ENCODE assay signal across 9 cellular contexts in the genomic region with DNA sequence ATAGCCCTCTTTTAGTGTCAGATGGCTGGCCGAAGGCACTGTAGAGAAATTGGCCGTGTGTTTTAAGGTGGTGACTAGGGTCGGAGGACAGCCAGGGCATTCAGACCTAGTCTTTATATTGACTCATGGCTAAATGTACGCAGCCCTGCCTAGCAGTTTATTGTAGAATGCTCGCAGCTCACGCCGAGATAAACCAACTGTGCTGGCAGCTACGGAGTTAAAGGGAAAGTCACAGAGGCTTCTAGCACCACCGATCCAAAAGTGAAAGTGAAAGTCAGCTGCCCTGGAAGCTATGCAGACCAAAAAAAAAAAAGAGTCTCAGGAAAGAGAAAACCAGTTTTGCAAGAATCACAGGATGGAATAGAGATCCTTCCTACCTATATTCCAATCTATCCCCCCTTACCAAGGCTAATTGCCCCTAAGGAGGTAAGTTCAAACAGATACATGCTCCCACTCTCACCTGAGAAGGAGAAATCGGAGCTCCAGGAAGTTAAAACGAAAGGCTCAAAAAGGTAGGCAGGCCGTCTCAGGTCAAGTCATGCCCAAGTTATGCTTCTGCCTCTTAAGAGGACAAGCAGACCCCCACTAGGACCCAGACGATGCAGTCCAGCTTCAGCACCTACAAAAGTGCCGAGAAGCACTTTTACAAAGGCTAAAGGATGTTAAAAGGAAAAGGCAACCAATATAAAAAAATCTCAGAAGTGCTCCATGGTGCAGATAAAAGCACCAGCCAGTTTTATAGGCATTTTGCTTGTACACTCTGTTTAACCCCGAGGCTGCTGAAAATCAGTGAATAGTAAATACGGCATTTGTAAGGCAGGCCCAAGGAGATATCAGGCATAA. TPM values are rescaled to one million over a fixed set of nuclear protein-coding genes. Genes with fewer than 3 reads are reported as not detected.
DNase-seq lines count a peak whose midpoint lies in the region; ATAC-seq and TF ChIP-seq lines count a peak whose summit lies in the region.
"Had no signal": no experiment of that assay in that cellular context is flagged by ENCODE, and none has a peak within 500 bp of the region (broad histone marks: within the 10 kb centered on the region; RNA-seq: fewer than 3 reads in every experiment).

No MANE protein-coding gene starts in this region.

- no peak overlapping the region for H3K4ac ChIP-seq in trophoblast cell (ENCODE audit: low read depth, low read length)

- H3F3A ChIP-seq in GM23338 (replicated peaks; ENCODE audit: low read depth), result no peaks in the 10 kb centered on the region

- H3K27ac ChIP-seq in GM23338 (ENCODE audit: low read depth), result peak overlapping the region; percentile 61
- H3K27ac ChIP-seq in KOPT-K1 (ENCODE audit: low read depth, low read length, poor library complexity, severe bottlenecking), result peak overlapping the region; percentile 85
- H3K27ac ChIP-seq in SJCRH30, result no peak overlapping the region
- peak overlapping the region; percentile 79 to 97 (median 91) for H3K27ac ChIP-seq in heart left ventricle
- H3K27ac ChIP-seq in trophoblast cell (ENCODE audit: low read depth, low read length), result peak overlapping the region; percentile 93

- TF ChIP-seq POLR2A in heart left ventricle (IDR thresholded peaks at IDR 0.05), result no peak

- H3K79me2 ChIP-seq in GM23338 (replicated peaks; ENCODE audit: insufficient read depth), result no peaks in the 10 kb centered on the region
- peaks cover 4% of the 10 kb centered on the region for H3K79me2 ChIP-seq in trophoblast cell (ENCODE audit: control insufficient read depth, insufficient read depth, low read length, poor library complexity)

- H3K14ac ChIP-seq in trophoblast cell (ENCODE audit: low read length), result peak overlapping the region; percentile 76

- peak overlapping the region; percentile 91 for H4K8ac ChIP-seq in trophoblast cell (ENCODE audit: low read depth, low read length)

- H3K4me3 Mint-ChIP-seq in GM23338, result no peak overlapping the region
- H3K4me3 Mint-ChIP-seq: dendritic cell treated with granulocyte-macrophage colony-stimulating factor and Interleukin-4, amounts not matched to agents 40 ng/mL and 50 ng/mL, for 4 days had no signal

- peak overlapping the region; percentile 74; the same call in 1 of the 2 replicates for H2AFZ ChIP-seq in GM23338
- H2AFZ ChIP-seq in trophoblast cell (ENCODE audit: insufficient read depth, low read length, poor library complexity), result peak overlapping the region; percentile 75

- intact Hi-C loops in heart left ventricle (cut with DNase I), result loop anchor here in 2 of 10 donors (5.0 to 10.0 kb wide), 3 partner anchors 130 to 360 kb away; partner anchors contain the start of genes GABARAPL1 (in 1 of the 2) and YBX3 (in 1 of the 2)

- H2BK120ac ChIP-seq in trophoblast cell (ENCODE audit: insufficient read depth, low read length, poor library complexity), result peak overlapping the region; percentile 92

- H3K18ac ChIP-seq in trophoblast cell (ENCODE audit: low read length), result peak overlapping the region; percentile 86

- H3K27ac Mint-ChIP-seq in GM23338, result no peak overlapping the region
- H3K27ac Mint-ChIP-seq: dendritic cell treated with granulocyte-macrophage colony-stimulating factor and Interleukin-4, amounts not matched to agents 40 ng/mL and 50 ng/mL, for 4 days had no signal

- H2BK5ac ChIP-seq in trophoblast cell (ENCODE audit: low read depth, low read length, poor library complexity), result peak overlapping the region; percentile 73

- peaks cover 5% of the 10 kb centered on the region for H3K27me3 Mint-ChIP-seq in GM23338 (ENCODE audit: insufficient read depth, low read depth, poor library complexity)
- H3K27me3 Mint-ChIP-seq: dendritic cell treated with granulocyte-macrophage colony-stimulating factor and Interleukin-4, amounts not matched to agents 40 ng/mL and 50 ng/mL, for 4 days had no signal

- ATAC-seq in GM23338 (peak; percentile 62), heart left ventricle (peak; percentile 82 to 91 (median 87))

- peak; percentile 83 for DNase-seq in EL
- peak; percentile 94 for DNase-seq in GM23338 (ENCODE audit: low spot score)
- peak; percentile 49 to 69 for DNase-seq in SJCRH30
- peak; percentile 90 for DNase-seq in adipocyte (ENCODE audit: low read depth)
- peak in 4 of 5 donors; percentile 58 to 73 (median 68) for DNase-seq in heart left ventricle
- DNase-seq in trophoblast cell, result peak; percentile 70 to 90
- DNase-seq in NCI-H524 treated with DMSO at 0.1 percent for 48 hours (lab: John Stamatoyannopoulos, UW), result no peak

- peaks cover 21% of the 10 kb centered on the region for H3K9me3 Mint-ChIP-seq in GM23338

- H3K4me1 Mint-ChIP-seq in GM23338, result peaks cover 30% of the 10 kb centered on the region

- H3K9me3 ChIP-seq in KOPT-K1 (ENCODE audit: insufficient read depth, low read length, poor library complexity, severe bottlenecking) (peaks cover 19% of the 10 kb centered on the region), SJCRH30 (replicated peaks) (no peaks in the 10 kb centered on the region), adipocyte (ENCODE audit: control insufficient read depth, low read length) (peaks cover 6% of the 10 kb centered on the region), heart left ventricle (no peaks in the 10 kb centered on the region), trophoblast cell (ENCODE audit: insufficient read depth, low read depth, low read length) (no peaks in the 10 kb centered on the region)

- no peaks in the 10 kb centered on the region for H4K20me1 ChIP-seq in GM23338 (replicated peaks; ENCODE audit: insufficient read depth)

- no peak overlapping the region for H2BK12ac ChIP-seq in trophoblast cell (ENCODE audit: low read length)

- peak overlapping the region; percentile 56 for H4K12ac ChIP-seq in trophoblast cell (ENCODE audit: low read depth, low read length)

- peak overlapping the region; percentile 96 for H4K91ac ChIP-seq in trophoblast cell (ENCODE audit: low read depth, low read length)

- no peaks in the 10 kb centered on the region for H3K9me2 ChIP-seq in GM23338 (ENCODE audit: insufficient read depth)

- H3K4me2 ChIP-seq in GM23338 (peak overlapping the region; percentile 86), trophoblast cell (ENCODE audit: low read length) (peak overlapping the region; percentile 80)

- no peaks in the 10 kb centered on the region for H3K27me3 ChIP-seq in GM23338 (ENCODE audit: insufficient read depth)
- no peaks in the 10 kb centered on the region for H3K27me3 ChIP-seq in SJCRH30
- no peaks in the 10 kb centered on the region for H3K27me3 ChIP-seq in adipocyte (replicated peaks; ENCODE audit: control insufficient read depth, insufficient read depth, low read length)
- no peaks in the 10 kb centered on the region for H3K27me3 ChIP-seq in heart left ventricle
- H3K27me3 ChIP-seq in trophoblast cell (ENCODE audit: insufficient read depth, low read length), result no peaks in the 10 kb centered on the region

- no peak overlapping the region for H2AK5ac ChIP-seq in trophoblast cell (ENCODE audit: low read length)

- H3K4me1 ChIP-seq in GM23338 (ENCODE audit: insufficient read depth) (peaks cover 43% of the 10 kb centered on the region), SJCRH30 (peaks cover 6% of the 10 kb centered on the region; the same call in 1 of the 2 replicates), adipocyte (ENCODE audit: control insufficient read depth, insufficient read depth, low read length) (peaks cover 33% of the 10 kb centered on the region), heart left ventricle (peaks cover 0 to 64% (median 14%) of the 10 kb centered on the region in 12 donors), trophoblast cell (ENCODE audit: control insufficient read depth in 1 of 2, insufficient read depth in 2 of 2, low read length in 2 of 2) (peaks cover 23 to 33% of the 10 kb centered on the region in 2 experiments)

- H3K23ac ChIP-seq in trophoblast cell (ENCODE audit: low read length), result no peak overlapping the region

- no peak for TF ChIP-seq CTCF in GM23338 (conservative IDR thresholded peaks at IDR 0.05; ENCODE audit: low read depth in 2 of 2)
- no peak for TF ChIP-seq CTCF in heart left ventricle (IDR thresholded peaks at IDR 0.05)

- H3K36me3 ChIP-seq in GM23338 (ENCODE audit: insufficient read depth) (no peaks in the 10 kb centered on the region), KOPT-K1 (ENCODE audit: insufficient read depth, low read length) (no peaks in the 10 kb centered on the region), SJCRH30 (no peaks in the 10 kb centered on the region), adipocyte (ENCODE audit: control insufficient read depth, insufficient read depth, low read length, severe bottlenecking) (no peaks in the 10 kb centered on the region), heart left ventricle (no peaks in the 10 kb centered on the region), trophoblast cell (ENCODE audit: control insufficient read depth in 1 of 2, insufficient read depth in 2 of 2, low read length in 2 of 2) (no peaks in the 10 kb centered on the region)

- WGBS in heart left ventricle, 4 donors, result 2 to 3% (median 2%) methylated on average over 16 of the region's 16 CpGs
- WGBS in trophoblast cell (ENCODE audit: extremely low coverage, insufficient coverage, insufficient read length), result no CpG with 5 or more reads among the region's 16 CpGs

- peaks cover 17% of the 10 kb centered on the region for H3K36me3 Mint-ChIP-seq in GM23338 (ENCODE audit: low read depth)

- peaks cover 26% of the 10 kb centered on the region for H3K79me1 ChIP-seq in trophoblast cell (ENCODE audit: low read length)

- peak overlapping the region; percentile 87 for H3K9ac ChIP-seq in adipocyte (ENCODE audit: low read length)
- peak overlapping the region; percentile 57 for H3K9ac ChIP-seq in trophoblast cell (ENCODE audit: low read length)

- peak overlapping the region; percentile 58 for H3K4me3 ChIP-seq in GM23338
- peak overlapping the region; percentile 62 for H3K4me3 ChIP-seq in SJCRH30
- peak overlapping the region; percentile 88 for H3K4me3 ChIP-seq in adipocyte (ENCODE audit: low read length)
- H3K4me3 ChIP-seq in heart left ventricle, result peak overlapping the region; percentile 57 to 92 (median 66)
- peak overlapping the region; percentile 66 for H3K4me3 ChIP-seq in trophoblast cell (ENCODE audit: low read depth, low read length)

RNA-seq across cellular contexts. Expression of gene KLRK1, which starts 24.8 kb away (rescaled TPM):
- not detected in 2 replicates for total RNA-seq in GM23338 (2014; rRNA removed; shearing (Covaris generic))
- not detected in 2 replicates for polyA plus RNA-seq in GM23338 (2016; fragmentation: Nextera tagmentation; extraction: Ambion mirVana)
- not detected in 2 replicates for total RNA-seq in SJCRH30 (2014; rRNA removed; shearing (Covaris generic))
- 1 to 10 TPM in 2 of 9 donors, under 1 TPM in 5, not detected in 2; 0.45 to 6.6 (median 0.49) TPM for total RNA-seq in heart left ventricle
- under 1 TPM; 0.28 to 0.69 TPM for polyA plus RNA-seq in heart left ventricle
- 1.6 and 1.8 TPM in 2 replicates for polyA plus RNA-seq in trophoblast cell (2013)

RNA-seq across cellular contexts. Expression of gene KLRC4, which starts 44.5 kb away (rescaled TPM):
- not detected in 2 replicates for total RNA-seq in GM23338 (2014; rRNA removed; shearing (Covaris generic))
- polyA plus RNA-seq in GM23338 (2016; fragmentation: Nextera tagmentation; extraction: Ambion mirVana) (not detected in 2 replicates), heart left ventricle (not detected)
- not detected in 2 replicates for total RNA-seq in SJCRH30 (2014; rRNA removed; shearing (Covaris generic))
- 1 to 10 TPM in 1 of 9 donors, not detected in 8; 1.1 TPM for total RNA-seq in heart left ventricle
- polyA plus RNA-seq in trophoblast cell (2013), result 0.11 and 0.29 TPM in 2 replicates

RNA-seq across cellular contexts. Expression of gene KLRC3, which starts 55.3 kb away (rescaled TPM):
- total RNA-seq in GM23338 (2014; rRNA removed; shearing (Covaris generic)), result not detected in 2 replicates
- polyA plus RNA-seq in GM23338 (2016; fragmentation: Nextera tagmentation; extraction: Ambion mirVana) (not detected in 2 replicates), heart left ventricle (not detected)
- not detected in 2 replicates for total RNA-seq in SJCRH30 (2014; rRNA removed; shearing (Covaris generic))
- total RNA-seq in heart left ventricle, result not detected
- 0.15 and 0.17 TPM in 2 replicates for polyA plus RNA-seq in trophoblast cell (2013)

RNA-seq across cellular contexts. Expression of gene KLRD1, which starts 57.4 kb away (rescaled TPM):
- 0.03 TPM in 1 of 2 replicates, not detected in the other for total RNA-seq in GM23338 (2014; rRNA removed; shearing (Covaris generic))
- polyA plus RNA-seq in GM23338 (2016; fragmentation: Nextera tagmentation; extraction: Ambion mirVana) (0.02 and 0.27 TPM in 2 replicates), heart left ventricle (1 to 10 TPM in 1 of 2 donors, under 1 TPM in 1; 0.25 to 1.1 TPM)
- total RNA-seq in SJCRH30 (2014; rRNA removed; shearing (Covaris generic)), result 0.08 and 0.32 TPM in 2 replicates
- 1 to 10 TPM in 3 of 9 donors, under 1 TPM in 6; 0.25 to 7.4 (median 0.93) TPM for total RNA-seq in heart left ventricle
- polyA plus RNA-seq in trophoblast cell (2013), result 0.11 and 0.26 TPM in 2 replicates
